In the genomic region with DNA sequence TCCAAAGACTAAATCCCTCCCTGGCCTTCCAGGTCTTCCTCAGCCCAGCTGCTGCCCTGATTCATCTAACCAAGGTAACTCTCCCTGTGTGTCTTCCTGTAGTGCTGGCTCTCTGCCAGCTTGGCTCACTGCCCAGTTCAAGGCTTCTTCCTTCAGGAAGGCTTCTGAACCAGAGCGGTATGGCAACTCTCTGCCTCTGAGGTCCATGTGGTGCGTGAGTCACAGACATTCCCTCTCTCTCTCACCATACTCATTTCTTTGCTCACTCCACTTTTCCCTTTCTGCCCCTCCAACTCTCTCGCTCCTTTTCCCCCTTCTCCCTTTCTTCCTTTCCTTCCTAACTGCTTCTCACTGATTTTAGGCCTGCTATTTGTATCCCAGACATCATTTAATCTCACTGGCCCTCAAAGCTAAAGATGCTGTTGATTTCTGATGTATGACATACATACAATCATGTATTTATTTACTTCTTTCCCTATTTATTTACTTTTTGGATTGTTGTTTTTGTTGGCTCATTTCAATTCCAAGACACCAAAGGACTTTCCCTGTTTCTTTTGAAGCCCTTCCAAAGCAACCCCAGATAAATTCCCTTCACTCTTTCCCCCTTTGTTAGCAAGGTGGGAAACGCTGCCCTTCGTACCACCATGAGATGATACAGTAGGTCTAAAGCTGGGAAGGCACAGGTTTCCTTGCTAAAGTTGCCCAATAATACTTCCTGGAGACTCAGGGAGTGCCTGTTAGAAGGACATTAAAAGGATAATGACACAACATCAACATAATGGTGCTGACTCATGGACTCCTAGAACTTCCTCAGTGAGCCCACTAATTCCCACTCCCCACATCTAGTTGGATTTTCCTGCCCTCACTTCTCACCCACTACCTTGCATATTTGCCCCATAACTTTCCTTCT, we compare ENCODE assay signal across 8 cellular contexts.
A peak's percentile ranks its signal among the peaks of the same experiment; 100 is the strongest.
DNase-seq lines count a peak whose midpoint lies in the region; FAIRE-seq lines count a peak whose summit lies in the region.

No MANE protein-coding gene starts in this region.

- no peak for FAIRE-seq in GM19239 (lab: Jason Lieb, UNC)

- peak; percentile 29 for DNase-seq in NOMO-1 treated with DMSO at 0.1 percent for 48 hours (lab: John Stamatoyannopoulos, UW; ENCODE audit: unreplicated experiment)
- DNase-seq in NOMO-1 treated with dmso at 0.1 percent for 144 hours (lab: John Stamatoyannopoulos, UW; ENCODE audit: unreplicated experiment) = no peak
- peak; percentile 89 for DNase-seq in NCI-H146 (lab: John Stamatoyannopoulos, UW)
- DNase-seq in T-helper 9 cell = peak; percentile 42
- peak; percentile 100 for DNase-seq in glomerular visceral epithelial cell (ENCODE audit: extremely low spot score)
- peak; percentile 33 to 34 for DNase-seq in stimulated activated CD4-positive, alpha-beta T cell treated with anti-CD3 and anti-CD28 coated beads, Interleukin-2, amount 100 ng/mL, for 24 hours
- DNase-seq in putamen (ENCODE audit: low spot score) = no peak
- DNase-seq in GM19239 (ENCODE audit: insufficient read length, low spot score) = no peak

Comparison
In these comparisons a context has a peak if more than half of its experiments do, and no peak if none do; other contexts are left out.
1. DNase-seq: peak in NOMO-1 treated with DMSO at 0.1 percent for 48 hours (single experiment), NCI-H146 (single experiment), T-helper 9 cell (single experiment), glomerular visceral epithelial cell (single experiment) and stimulated activated CD4-positive, alpha-beta T cell treated with anti-CD3 and anti-CD28 coated beads, Interleukin-2, amount 100 ng/mL, for 24 hours (2 of 2); none in NOMO-1 treated with dmso at 0.1 percent for 144 hours (single experiment), putamen (single experiment) and GM19239 (single experiment).